Comparison of ENCODE assay signal across 1 cellular context in genomic region chr7:71348751-71349415, GRCh38.
TF ChIP-seq lines count a peak whose summit lies in the region.

No MANE protein-coding gene starts in this region.

TF ChIP-seq in GM23338, 12 proteins besides CTCF, POLR2A, EP300 and RAD21 (continued from another document):
- TF ChIP-seq EZH2 (IDR thresholded peaks at IDR 0.05; ENCODE audit: low read depth, unreplicated experiment) (no peak), STAT1 (IDR thresholded peaks at IDR 0.05; ENCODE audit: unreplicated experiment) (no peak), POLR2AphosphoS5 (IDR thresholded peaks at IDR 0.05; ENCODE audit: low read depth) (no peak), CREB1 (CRISPR knock-in tag; IDR thresholded peaks at IDR 0.05; ENCODE audit: low read depth) (no peak), JUNB (IDR thresholded peaks at IDR 0.05; ENCODE audit: unreplicated experiment) (no peak), ETS1 (IDR thresholded peaks at IDR 0.05) (no peak), ZNF331 (CRISPR knock-in tag; IDR thresholded peaks at IDR 0.05; ENCODE audit: low read depth) (no peak), EZH2phosphoT487 (IDR thresholded peaks at IDR 0.05; ENCODE audit: unreplicated experiment) (no peak)
- TF ChIP-seq, protein P1, sequence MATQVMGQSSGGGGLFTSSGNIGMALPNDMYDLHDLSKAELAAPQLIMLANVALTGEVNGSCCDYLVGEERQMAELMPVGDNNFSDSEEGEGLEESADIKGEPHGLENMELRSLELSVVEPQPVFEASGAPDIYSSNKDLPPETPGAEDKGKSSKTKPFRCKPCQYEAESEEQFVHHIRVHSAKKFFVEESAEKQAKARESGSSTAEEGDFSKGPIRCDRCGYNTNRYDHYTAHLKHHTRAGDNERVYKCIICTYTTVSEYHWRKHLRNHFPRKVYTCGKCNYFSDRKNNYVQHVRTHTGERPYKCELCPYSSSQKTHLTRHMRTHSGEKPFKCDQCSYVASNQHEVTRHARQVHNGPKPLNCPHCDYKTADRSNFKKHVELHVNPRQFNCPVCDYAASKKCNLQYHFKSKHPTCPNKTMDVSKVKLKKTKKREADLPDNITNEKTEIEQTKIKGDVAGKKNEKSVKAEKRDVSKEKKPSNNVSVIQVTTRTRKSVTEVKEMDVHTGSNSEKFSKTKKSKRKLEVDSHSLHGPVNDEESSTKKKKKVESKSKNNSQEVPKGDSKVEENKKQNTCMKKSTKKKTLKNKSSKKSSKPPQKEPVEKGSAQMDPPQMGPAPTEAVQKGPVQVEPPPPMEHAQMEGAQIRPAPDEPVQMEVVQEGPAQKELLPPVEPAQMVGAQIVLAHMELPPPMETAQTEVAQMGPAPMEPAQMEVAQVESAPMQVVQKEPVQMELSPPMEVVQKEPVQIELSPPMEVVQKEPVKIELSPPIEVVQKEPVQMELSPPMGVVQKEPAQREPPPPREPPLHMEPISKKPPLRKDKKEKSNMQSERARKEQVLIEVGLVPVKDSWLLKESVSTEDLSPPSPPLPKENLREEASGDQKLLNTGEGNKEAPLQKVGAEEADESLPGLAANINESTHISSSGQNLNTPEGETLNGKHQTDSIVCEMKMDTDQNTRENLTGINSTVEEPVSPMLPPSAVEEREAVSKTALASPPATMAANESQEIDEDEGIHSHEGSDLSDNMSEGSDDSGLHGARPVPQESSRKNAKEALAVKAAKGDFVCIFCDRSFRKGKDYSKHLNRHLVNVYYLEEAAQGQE (IDR thresholded peaks at IDR 0.05; ENCODE audit: unreplicated experiment): no peak
